In the genomic region with DNA sequence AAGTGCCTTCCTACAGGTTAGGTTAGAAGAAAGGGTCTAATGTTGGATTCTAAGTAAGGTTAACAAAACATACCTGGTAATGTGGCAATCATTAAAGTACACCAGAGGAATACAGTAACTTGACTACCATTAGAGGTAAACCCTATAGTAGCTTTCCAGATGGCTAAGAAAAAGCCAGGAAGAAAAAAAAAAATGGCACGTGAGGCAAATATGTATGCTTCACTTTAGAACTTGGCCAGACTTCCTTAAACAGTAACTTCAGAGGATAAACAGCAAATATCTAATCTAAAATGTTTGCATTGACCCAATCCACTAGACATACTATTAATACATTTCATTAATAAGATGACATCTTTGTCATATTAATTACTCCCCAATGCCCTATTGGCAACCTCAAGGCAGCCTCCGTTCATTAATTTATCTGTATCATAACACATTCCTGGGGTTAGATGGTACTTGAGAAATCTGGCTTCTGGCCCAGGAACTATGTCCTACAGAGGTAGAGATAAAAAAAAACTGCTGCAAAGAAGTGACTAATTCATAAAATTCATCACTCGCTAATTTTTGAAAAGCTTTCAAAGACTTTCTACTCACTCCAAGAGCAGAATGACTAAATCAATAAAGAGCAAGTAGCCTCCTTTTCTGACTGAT, we compare ENCODE assay signal across 1 cellular context.
TF ChIP-seq lines count a peak whose summit lies in the region.

No MANE protein-coding gene starts in this region.

TF ChIP-seq in SK-N-SH, 30 proteins besides CTCF, POLR2A, EP300 and RAD21 (continued from another document):
- TF ChIP-seq, protein P1, sequence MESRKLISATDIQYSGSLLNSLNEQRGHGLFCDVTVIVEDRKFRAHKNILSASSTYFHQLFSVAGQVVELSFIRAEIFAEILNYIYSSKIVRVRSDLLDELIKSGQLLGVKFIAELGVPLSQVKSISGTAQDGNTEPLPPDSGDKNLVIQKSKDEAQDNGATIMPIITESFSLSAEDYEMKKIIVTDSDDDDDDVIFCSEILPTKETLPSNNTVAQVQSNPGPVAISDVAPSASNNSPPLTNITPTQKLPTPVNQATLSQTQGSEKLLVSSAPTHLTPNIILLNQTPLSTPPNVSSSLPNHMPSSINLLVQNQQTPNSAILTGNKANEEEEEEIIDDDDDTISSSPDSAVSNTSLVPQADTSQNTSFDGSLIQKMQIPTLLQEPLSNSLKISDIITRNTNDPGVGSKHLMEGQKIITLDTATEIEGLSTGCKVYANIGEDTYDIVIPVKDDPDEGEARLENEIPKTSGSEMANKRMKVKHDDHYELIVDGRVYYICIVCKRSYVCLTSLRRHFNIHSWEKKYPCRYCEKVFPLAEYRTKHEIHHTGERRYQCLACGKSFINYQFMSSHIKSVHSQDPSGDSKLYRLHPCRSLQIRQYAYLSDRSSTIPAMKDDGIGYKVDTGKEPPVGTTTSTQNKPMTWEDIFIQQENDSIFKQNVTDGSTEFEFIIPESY (IDR thresholded peaks at IDR 0.05; ENCODE audit: borderline replicate concordance, low read depth): 0 out of 2 replicates have a peak, but pooled peaks have one; percentile 37
- TF ChIP-seq FOXJ3 (CRISPR knock-in tag; IDR thresholded peaks at IDR 0.05) (no peak), POLR2AphosphoS5 (IDR thresholded peaks at IDR 0.05; ENCODE audit: low read depth, low read length) (no peak), EZH2phosphoT487 (IDR thresholded peaks at IDR 0.05; ENCODE audit: borderline replicate concordance, low read depth) (no peak), MAX (IDR thresholded peaks at IDR 0.05; ENCODE audit: low read depth) (no peak), FOXM1 (IDR thresholded peaks at IDR 0.05; ENCODE audit: low read depth) (no peak), NFIC (IDR thresholded peaks at IDR 0.05; ENCODE audit: borderline replicate concordance) (peak; percentile 71), SMC3 (IDR thresholded peaks at IDR 0.05; ENCODE audit: low read depth, low read length) (no peak)
- TF ChIP-seq, protein P2, sequence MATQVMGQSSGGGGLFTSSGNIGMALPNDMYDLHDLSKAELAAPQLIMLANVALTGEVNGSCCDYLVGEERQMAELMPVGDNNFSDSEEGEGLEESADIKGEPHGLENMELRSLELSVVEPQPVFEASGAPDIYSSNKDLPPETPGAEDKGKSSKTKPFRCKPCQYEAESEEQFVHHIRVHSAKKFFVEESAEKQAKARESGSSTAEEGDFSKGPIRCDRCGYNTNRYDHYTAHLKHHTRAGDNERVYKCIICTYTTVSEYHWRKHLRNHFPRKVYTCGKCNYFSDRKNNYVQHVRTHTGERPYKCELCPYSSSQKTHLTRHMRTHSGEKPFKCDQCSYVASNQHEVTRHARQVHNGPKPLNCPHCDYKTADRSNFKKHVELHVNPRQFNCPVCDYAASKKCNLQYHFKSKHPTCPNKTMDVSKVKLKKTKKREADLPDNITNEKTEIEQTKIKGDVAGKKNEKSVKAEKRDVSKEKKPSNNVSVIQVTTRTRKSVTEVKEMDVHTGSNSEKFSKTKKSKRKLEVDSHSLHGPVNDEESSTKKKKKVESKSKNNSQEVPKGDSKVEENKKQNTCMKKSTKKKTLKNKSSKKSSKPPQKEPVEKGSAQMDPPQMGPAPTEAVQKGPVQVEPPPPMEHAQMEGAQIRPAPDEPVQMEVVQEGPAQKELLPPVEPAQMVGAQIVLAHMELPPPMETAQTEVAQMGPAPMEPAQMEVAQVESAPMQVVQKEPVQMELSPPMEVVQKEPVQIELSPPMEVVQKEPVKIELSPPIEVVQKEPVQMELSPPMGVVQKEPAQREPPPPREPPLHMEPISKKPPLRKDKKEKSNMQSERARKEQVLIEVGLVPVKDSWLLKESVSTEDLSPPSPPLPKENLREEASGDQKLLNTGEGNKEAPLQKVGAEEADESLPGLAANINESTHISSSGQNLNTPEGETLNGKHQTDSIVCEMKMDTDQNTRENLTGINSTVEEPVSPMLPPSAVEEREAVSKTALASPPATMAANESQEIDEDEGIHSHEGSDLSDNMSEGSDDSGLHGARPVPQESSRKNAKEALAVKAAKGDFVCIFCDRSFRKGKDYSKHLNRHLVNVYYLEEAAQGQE (IDR thresholded peaks at IDR 0.05; ENCODE audit: low read depth, low read length): no peak
- TF ChIP-seq, protein P3, sequence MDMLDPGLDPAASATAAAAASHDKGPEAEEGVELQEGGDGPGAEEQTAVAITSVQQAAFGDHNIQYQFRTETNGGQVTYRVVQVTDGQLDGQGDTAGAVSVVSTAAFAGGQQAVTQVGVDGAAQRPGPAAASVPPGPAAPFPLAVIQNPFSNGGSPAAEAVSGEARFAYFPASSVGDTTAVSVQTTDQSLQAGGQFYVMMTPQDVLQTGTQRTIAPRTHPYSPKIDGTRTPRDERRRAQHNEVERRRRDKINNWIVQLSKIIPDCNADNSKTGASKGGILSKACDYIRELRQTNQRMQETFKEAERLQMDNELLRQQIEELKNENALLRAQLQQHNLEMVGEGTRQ (IDR thresholded peaks at IDR 0.05; ENCODE audit: borderline replicate concordance, low read depth, low read length): no peak; the same call in 1 of the 2 replicates
